In genomic region chr10:86389441-86390193, GRCh38 we compare ENCODE assay signal across 8 cellular contexts. TPM values are rescaled to one million over a fixed set of nuclear protein-coding genes. Genes with fewer than 3 reads are reported as not detected.
DNase-seq lines count a peak whose midpoint lies in the region; ATAC-seq and TF ChIP-seq lines count a peak whose summit lies in the region.

No MANE protein-coding gene starts in this region.

- POLR2A ChIA-PET in MCF 10A (lab: Yijun Ruan, JAX): no interaction called here

- H3K4me1 ChIP-seq in breast epithelium (no peaks in the 10 kb centered on the region), iPS DF 6.9 (ENCODE audit: control insufficient read depth, insufficient read depth, low read length) (peaks cover 3% of the 10 kb centered on the region)

- no peak for DNase-seq in breast epithelium (ENCODE audit: low spot score in 2 of 2)
- no peak for DNase-seq in MCF 10A (ENCODE audit: unreplicated experiment)
- DNase-seq in activated naive CD4-positive, alpha-beta T cell treated with anti-CD3 and anti-CD28 coated beads, Interleukin-2, amount 50 U/mL, for 16 hours: peak; percentile 29
- DNase-seq in iPS DF 6.9 (ENCODE audit: low read depth, low spot score): peak; percentile 79
- DNase-seq in stimulated activated naive B cell treated with anti-CD40 and anti-IgM and Interleukin-4, amounts not matched to agents 10 μg/mL and 1 μg/mL and 100 μg/mL, for 72 hours: no peak
- no peak for DNase-seq in NCI-H2081 treated with DMSO at 0.1 percent for 48 hours (lab: John Stamatoyannopoulos, UW)
- DNase-seq in NCI-H510A (lab: John Stamatoyannopoulos, UW): no peak

- BruUV-seq in MCF 10A (replicated peaks; lab: Mats Ljungman, UMichigan): no TSS peak

- no peak for TF ChIP-seq CTCF in breast epithelium (IDR thresholded peaks at IDR 0.05)
- TF ChIP-seq CTCF in MCF 10A (IDR thresholded peaks at IDR 0.05; ENCODE audit: unreplicated experiment): no peak

- H3K27me3 Mint-ChIP-seq in MCF 10A (ENCODE audit: insufficient read depth, unreplicated experiment): peaks cover 14% of the 10 kb centered on the region
- H3K27me3 Mint-ChIP-seq in stimulated activated naive B cell treated with anti-CD40 and anti-IgM and Interleukin-4, amounts not matched to agents 10 μg/mL and 1 μg/mL and 100 μg/mL, for 72 hours: peaks cover 74 to 76% of the 10 kb centered on the region in 2 donors

- no peak overlapping the region for H3K27ac Mint-ChIP-seq in MCF 10A (ENCODE audit: low read depth, unreplicated experiment)
- no peak overlapping the region for H3K27ac Mint-ChIP-seq in stimulated activated naive B cell treated with anti-CD40 and anti-IgM and Interleukin-4, amounts not matched to agents 10 μg/mL and 1 μg/mL and 100 μg/mL, for 72 hours

- no peak overlapping the region for H3K4me3 Mint-ChIP-seq in MCF 10A (ENCODE audit: unreplicated experiment)
- H3K4me3 Mint-ChIP-seq in stimulated activated naive B cell treated with anti-CD40 and anti-IgM and Interleukin-4, amounts not matched to agents 10 μg/mL and 1 μg/mL and 100 μg/mL, for 72 hours: peak overlapping the region; percentile 74 to 76

- TF ChIP-seq POLR2A in breast epithelium (IDR thresholded peaks at IDR 0.05): no peak

- H3K4me1 Mint-ChIP-seq in MCF 10A (ENCODE audit: insufficient read depth, unreplicated experiment): peaks cover 6% of the 10 kb centered on the region
- H3K4me1 Mint-ChIP-seq in stimulated activated naive B cell treated with anti-CD40 and anti-IgM and Interleukin-4, amounts not matched to agents 10 μg/mL and 1 μg/mL and 100 μg/mL, for 72 hours: peaks cover 14 to 18% of the 10 kb centered on the region in 2 donors

- ATAC-seq in HG03025 (IDR thresholded peaks at IDR 0.05; ENCODE audit: low FRiP score, unreplicated experiment): peak; percentile 81
- ATAC-seq in stimulated activated naive B cell treated with anti-CD40 and anti-IgM and Interleukin-4, amounts not matched to agents 10 μg/mL and 1 μg/mL and 100 μg/mL, for 72 hours (replicated peaks): peak; percentile 45 to 56

- H3K9me3 ChIP-seq in breast epithelium (no peaks in the 10 kb centered on the region), iPS DF 6.9 (ENCODE audit: control insufficient read depth, insufficient read depth, low read length) (no peaks in the 10 kb centered on the region)

- CTCF ChIA-PET in MCF 10A (lab: Yijun Ruan, JAX): interaction anchor here (0.5 to 1.2 kb wide), 2 partner anchors 11 to 1852 kb away, joined by 3 read pairs; no protein-coding TSS in a partner anchor

- H3K36me3 ChIP-seq in breast epithelium: no peaks in the 10 kb centered on the region
- H3K36me3 ChIP-seq in iPS DF 6.9 (ENCODE audit: control insufficient read depth, insufficient read depth, low read length): no peaks in the 10 kb centered on the region

- H3K4me3 ChIP-seq in breast epithelium (peak overlapping the region in 2 of 3 donors; percentile 39 to 50), iPS DF 6.9 (ENCODE audit: low read length) (peak overlapping the region; percentile 60; the same call in 1 of the 2 replicates)

- H3K27ac ChIP-seq in breast epithelium (no peak overlapping the region), iPS DF 6.9 (ENCODE audit: low read length) (no peak overlapping the region)

- no peaks in the 10 kb centered on the region for H3K36me3 Mint-ChIP-seq in MCF 10A (ENCODE audit: insufficient read depth, unreplicated experiment)
- H3K36me3 Mint-ChIP-seq in stimulated activated naive B cell treated with anti-CD40 and anti-IgM and Interleukin-4, amounts not matched to agents 10 μg/mL and 1 μg/mL and 100 μg/mL, for 72 hours: peaks cover 0 to 3% of the 10 kb centered on the region in 2 donors

- intact Hi-C loops in breast epithelium (cut with DNase I; ENCODE audit: low total_unique reads): no loop called here
- intact Hi-C loops in MCF 10A (cut with micrococcal nuclease): no loop called here

- H3K9me3 Mint-ChIP-seq in MCF 10A (ENCODE audit: unreplicated experiment): no peaks in the 10 kb centered on the region
- no peaks in the 10 kb centered on the region for H3K9me3 Mint-ChIP-seq in stimulated activated naive B cell treated with anti-CD40 and anti-IgM and Interleukin-4, amounts not matched to agents 10 μg/mL and 1 μg/mL and 100 μg/mL, for 72 hours

- no CpG with 5 or more reads among the region's 53 CpGs for WGBS in iPS DF 6.9 (ENCODE audit: insufficient coverage, insufficient read length)

- H3K27me3 ChIP-seq in breast epithelium: peaks cover 3 to 16% of the 10 kb centered on the region in 2 donors
- H3K27me3 ChIP-seq in iPS DF 6.9 (ENCODE audit: control insufficient read depth, insufficient read depth, low read length): no peaks in the 10 kb centered on the region; the same call in 1 of the 2 replicates

RNA-seq across cellular contexts. Expression of gene GRID1, which starts 23.0 kb away (rescaled TPM):
- 1 to 10 TPM; 2.3 to 8.5 (median 5.9) TPM for total RNA-seq in breast epithelium
- not detected in 2 replicates for total RNA-seq in MCF 10A (2022)

Comparison
In these comparisons a context has a peak if more than half of its experiments do, and no peak if none do; other contexts are left out.
1. DNase-seq: peak in activated naive CD4-positive, alpha-beta T cell treated with anti-CD3 and anti-CD28 coated beads, Interleukin-2, amount 50 U/mL, for 16 hours (single experiment) and iPS DF 6.9 (single experiment); none in breast epithelium (0 of 2), MCF 10A (single experiment), stimulated activated naive B cell treated with anti-CD40 and anti-IgM and Interleukin-4, amounts not matched to agents 10 μg/mL and 1 μg/mL and 100 μg/mL, for 72 hours (single experiment), NCI-H2081 treated with DMSO at 0.1 percent for 48 hours (single experiment) and NCI-H510A (single experiment).